ENCODE assay signal across 8 cellular contexts in the genomic region with DNA sequence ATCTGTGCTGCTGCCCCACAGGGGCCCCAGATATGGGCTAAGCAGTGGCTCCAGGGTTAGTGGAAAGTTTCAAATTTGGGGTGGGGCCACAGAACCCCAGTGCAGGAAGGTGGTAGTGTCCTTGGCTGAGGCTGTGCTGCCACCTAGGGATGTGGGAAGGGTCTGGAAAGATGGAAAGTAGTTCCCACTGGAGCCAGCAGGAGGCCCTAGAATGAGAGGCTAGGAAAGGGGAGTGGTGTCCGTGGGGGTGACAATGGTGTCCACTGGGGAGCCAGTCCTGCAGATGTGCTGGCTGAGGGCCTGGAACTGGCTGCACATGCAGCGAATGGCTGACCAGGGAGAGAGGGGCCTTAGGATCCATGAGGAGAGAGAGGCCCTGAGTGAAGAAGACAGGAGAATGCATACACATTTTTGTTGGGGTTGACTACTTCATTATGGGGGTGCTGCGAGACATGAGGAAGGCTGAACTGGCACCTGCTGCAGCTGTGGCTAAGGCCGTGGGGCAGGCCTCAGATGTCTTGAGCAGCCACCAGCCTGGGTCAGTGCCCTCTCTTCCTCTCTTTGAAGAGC.
A peak's percentile ranks its signal among the peaks of the same experiment; 100 is the strongest.
DNase-seq lines count a peak whose midpoint lies in the region; FAIRE-seq and TF ChIP-seq lines count a peak whose summit lies in the region.

No MANE protein-coding gene starts in this region.

- FAIRE-seq in urothelium cell line (lab: Jason Lieb, UNC), result peak; percentile 91

- TF ChIP-seq CTCF in WI38 (IDR thresholded peaks at IDR 0.05; ENCODE audit: low read depth, low read length), result peak; percentile 57

- DNase-seq in DMS53 (lab: John Stamatoyannopoulos, UW) (peak; percentile 31), DMS53 treated with DMSO at 0.1 percent for 48 hours (lab: John Stamatoyannopoulos, UW; ENCODE audit: unreplicated experiment) (no peak), HPDE6-E6E7 (ENCODE audit: extremely low spot score) (peak; percentile 23), iPS-NIHi11 (ENCODE audit: low spot score) (peak; percentile 83), urothelium cell line (ENCODE audit: low spot score) (peak; percentile 70), NCI-H2081 treated with DMSO at 0.1 percent for 48 hours (lab: John Stamatoyannopoulos, UW) (no peak), NK-92 (lab: John Stamatoyannopoulos, UW; ENCODE audit: unreplicated experiment) (no peak)

- H3K4me3 ChIP-seq in WI38 (ENCODE audit: low read depth, low read length), result no peak overlapping the region

Comparison
In these comparisons a context has a peak if more than half of its experiments do, and no peak if none do; other contexts are left out.
1. DNase-seq: peak in DMS53 (single experiment), HPDE6-E6E7 (single experiment), iPS-NIHi11 (single experiment) and urothelium cell line (single experiment); none in DMS53 treated with DMSO at 0.1 percent for 48 hours (single experiment), NCI-H2081 treated with DMSO at 0.1 percent for 48 hours (single experiment) and NK-92 (single experiment).